Comparison of ENCODE assay signal across 1 cellular context in genomic region chr11:118918686-118919280, GRCh38.
TF ChIP-seq lines count a peak whose summit lies in the region.

No MANE protein-coding gene starts in this region.

TF ChIP-seq in K562, 482 proteins besides CTCF, POLR2A, EP300 and RAD21:
- TF ChIP-seq EP400 (IDR thresholded peaks at IDR 0.05) = peak; percentile 3; the same call in 1 of the 2 replicates
- TF ChIP-seq KLF10 (CRISPR knock-in tag; IDR thresholded peaks at IDR 0.05) = no peak
- TF ChIP-seq CBFA2T3 (IDR thresholded peaks at IDR 0.05) = no peak
- TF ChIP-seq NFIC (IDR thresholded peaks at IDR 0.05) = peak; percentile 85
- TF ChIP-seq BRD9 (IDR thresholded peaks at IDR 0.05; ENCODE audit: low read depth, partially characterized antibody) = peak; percentile 47
- TF ChIP-seq MCM7 (IDR thresholded peaks at IDR 0.05) = no peak
- TF ChIP-seq TSC22D4 (tag; IDR thresholded peaks at IDR 0.05) = no peak
- TF ChIP-seq CLOCK (CRISPR knock-in tag; IDR thresholded peaks at IDR 0.05; ENCODE audit: borderline replicate concordance) = no peak
- TF ChIP-seq ZNF740 (CRISPR knock-in tag; IDR thresholded peaks at IDR 0.05) = 0 out of 2 replicates have a peak, but pooled peaks have one; percentile 16
- peak in 1 of 2 experiments; percentile 74; a peak in 2 of 4 replicates for TF ChIP-seq ZNF740 (tag; IDR thresholded peaks at IDR 0.05)
- TF ChIP-seq DPF2 (IDR thresholded peaks at IDR 0.05) = 0 out of 2 replicates have a peak, but pooled peaks have one; percentile 14
TF ChIP-seq in K562: peak in this region for 5.
